In genomic region chr7:100675581-100676350, GRCh38 we compare ENCODE assay signal across 8 cellular contexts. TPM values are rescaled to one million over a fixed set of nuclear protein-coding genes. Genes with fewer than 3 reads are reported as not detected.
A peak's percentile ranks its signal among the peaks of the same experiment; 100 is the strongest.
DNase-seq lines count a peak whose midpoint lies in the region; ATAC-seq and TF ChIP-seq lines count a peak whose summit lies in the region.

No MANE protein-coding gene starts in this region.

- H3K36me3 Mint-ChIP-seq in H9 (ENCODE audit: insufficient read depth in 1 of 3, low read depth in 3 of 3) = peaks cover 10 to 35% (median 30%) of the 10 kb centered on the region in 3 experiments; a peak in 6 of 7 replicates
- peaks cover 43% of the 10 kb centered on the region for H3K36me3 Mint-ChIP-seq in activated CD4-positive, alpha-beta memory T cell treated with anti-CD3 and anti-CD28 coated beads, Interleukin-2, amount 10 ng/mL, durations not matched to agents 7 days and 5 days (ENCODE audit: low read depth)

- CTCF ChIA-PET in activated CD4-positive, alpha-beta memory T cell treated with anti-CD3 and anti-CD28 coated beads, Interleukin-2, amount 10 ng/mL, durations not matched to agents 7 days and 5 days (lab: Charles Lee) = interaction anchor here (1.3 to 3.9 kb wide), 5 partner anchors 14 to 43 kb away, joined by 4 to 23 read pairs (median 6); partner anchors contain the start of gene POP7

- peaks cover 6 to 21% of the 10 kb centered on the region in 2 experiments for H3K4me1 Mint-ChIP-seq in H9
- H3K4me1 Mint-ChIP-seq in activated CD4-positive, alpha-beta memory T cell treated with anti-CD3 and anti-CD28 coated beads, Interleukin-2, amount 10 ng/mL, durations not matched to agents 7 days and 5 days = peaks cover 37% of the 10 kb centered on the region

- no peak overlapping the region for H3T11ph ChIP-seq in H9 (ENCODE audit: low read length)

- peaks cover 18% of the 10 kb centered on the region for H3K36me3 ChIP-seq in ectodermal cell (ENCODE audit: control insufficient read depth, insufficient read depth, low read length)

- no peak overlapping the region for H3K9ac ChIP-seq in H9 (ENCODE audit: extremely low read depth, insufficient read length, low read length)

- H4K20me1 ChIP-seq in H9 (ENCODE audit: control insufficient read depth, insufficient read depth, insufficient read length) = no peaks in the 10 kb centered on the region

- H3K27me3 ChIP-seq in H9 (ENCODE audit: insufficient read depth, low read length) = no peaks in the 10 kb centered on the region
- peaks cover 23% of the 10 kb centered on the region for H3K27me3 ChIP-seq in ectodermal cell (ENCODE audit: control insufficient read depth, insufficient read depth, low read length, poor library complexity, severe bottlenecking)

- no peak overlapping the region for H3K56ac ChIP-seq in H9 (ENCODE audit: insufficient read length, low read depth, low read length)

- POLR2A ChIA-PET in activated CD4-positive, alpha-beta memory T cell treated with anti-CD3 and anti-CD28 coated beads, Interleukin-2, amount 10 ng/mL, durations not matched to agents 7 days and 5 days (lab: Charles Lee) = interaction anchor here (0.5 to 4.5 kb wide), 14 partner anchors 15 to 239 kb away, joined by 3 to 38 read pairs (median 5); partner anchors contain the start of genes FBXO24, LRCH4, MOSPD3 and POP7

- H3K9me3 Mint-ChIP-seq in H9 = no peaks in the 10 kb centered on the region
- H3K9me3 Mint-ChIP-seq in activated CD4-positive, alpha-beta memory T cell treated with anti-CD3 and anti-CD28 coated beads, Interleukin-2, amount 10 ng/mL, durations not matched to agents 7 days and 5 days = no peaks in the 10 kb centered on the region

- H3K23me2 ChIP-seq in H9 (ENCODE audit: insufficient read length, low read depth, low read length, poor library complexity, severe bottlenecking) = peaks cover 20% of the 10 kb centered on the region

- H4K8ac ChIP-seq in H9 (replicated peaks; ENCODE audit: insufficient read length, low read depth, low read length) = no peak overlapping the region

- no peaks in the 10 kb centered on the region for H3K4me1 ChIP-seq in H9 (ENCODE audit: insufficient read depth, low read length)
- peaks cover 14% of the 10 kb centered on the region for H3K4me1 ChIP-seq in ectodermal cell (ENCODE audit: control insufficient read depth, insufficient read depth, low read length)

- H2BK5ac ChIP-seq in H9 (ENCODE audit: insufficient read length, low read length) = no peak overlapping the region

- no peak for ATAC-seq in HG02973 (IDR thresholded peaks at IDR 0.05; ENCODE audit: unreplicated experiment)

- peak overlapping the region; percentile 59 for H3K4me2 ChIP-seq in H9 (ENCODE audit: insufficient read depth, insufficient read length, low read length)

- no peak overlapping the region for H3K4ac ChIP-seq in H9 (ENCODE audit: low read depth, low read length)

- no peak overlapping the region for H3K18ac ChIP-seq in H9 (ENCODE audit: insufficient read length, low read depth, low read length)

- no peak overlapping the region for H4K91ac ChIP-seq in H9 (ENCODE audit: insufficient read length, low read depth, low read length)

- H2BK15ac ChIP-seq in H9 (ENCODE audit: low read depth, low read length) = no peak overlapping the region

- H2BK12ac ChIP-seq in H9 (ENCODE audit: insufficient read length, low read depth, low read length) = no peak overlapping the region

- no peak overlapping the region for H3K27ac ChIP-seq in H9 (ENCODE audit: insufficient read length, low read depth, low read length)
- no peak overlapping the region for H3K27ac ChIP-seq in ectodermal cell (ENCODE audit: insufficient read depth, low read depth, low read length, poor library complexity, severe bottlenecking)

- H3K79me2 ChIP-seq in H9 (ENCODE audit: insufficient read depth, low read length) = no peaks in the 10 kb centered on the region

- no peak overlapping the region for H2AK5ac ChIP-seq in H9 (ENCODE audit: insufficient read length, low read length)

- TF ChIP-seq CTCF in H9 (conservative IDR thresholded peaks at IDR 0.05) = no peak

- H4K5ac ChIP-seq in H9 (ENCODE audit: insufficient read length, low read depth, low read length) = no peak overlapping the region

- H3K4me3 Mint-ChIP-seq in H9 = peak overlapping the region; percentile 61 to 80
- peak overlapping the region; percentile 87 for H3K4me3 Mint-ChIP-seq in activated CD4-positive, alpha-beta memory T cell treated with anti-CD3 and anti-CD28 coated beads, Interleukin-2, amount 10 ng/mL, durations not matched to agents 7 days and 5 days

- no peaks in the 10 kb centered on the region for H3K79me1 ChIP-seq in H9 (ENCODE audit: insufficient read depth, low read depth, low read length, poor library complexity, severe bottlenecking)

- no peaks in the 10 kb centered on the region for H3K9me3 ChIP-seq in H9 (ENCODE audit: control insufficient read depth, low read depth, low read length)
- no peaks in the 10 kb centered on the region for H3K9me3 ChIP-seq in ectodermal cell (ENCODE audit: control insufficient read depth, low read length)

- peak overlapping the region; percentile 93 for H3K4me3 ChIP-seq in ectodermal cell (ENCODE audit: insufficient read depth, low read depth, low read length)

- WGBS in H9 (ENCODE audit: extremely low coverage, insufficient read length, low lambda C conversion rate) = no CpG with 5 or more reads among the region's 59 CpGs
- 4 to 5% methylated on average over 56 to 59 of the region's 59 CpGs for WGBS in ectodermal cell, 2 experiments

- peaks cover 26% of the 10 kb centered on the region for H3K27me3 Mint-ChIP-seq in H9 (ENCODE audit: low read depth)
- peaks cover 7% of the 10 kb centered on the region for H3K27me3 Mint-ChIP-seq in activated CD4-positive, alpha-beta memory T cell treated with anti-CD3 and anti-CD28 coated beads, Interleukin-2, amount 10 ng/mL, durations not matched to agents 7 days and 5 days

- no peak overlapping the region for H2BK20ac ChIP-seq in H9 (ENCODE audit: low read depth, low read length, poor library complexity, severe bottlenecking)

- H2BK120ac ChIP-seq in H9 (ENCODE audit: low read depth, low read length, poor library complexity, severe bottlenecking) = no peak overlapping the region

- no peak overlapping the region for H3K27ac Mint-ChIP-seq in H9
- H3K27ac Mint-ChIP-seq in activated CD4-positive, alpha-beta memory T cell treated with anti-CD3 and anti-CD28 coated beads, Interleukin-2, amount 10 ng/mL, durations not matched to agents 7 days and 5 days = peak overlapping the region; percentile 93

- no peak overlapping the region; the same call in 1 of the 2 replicates for H3K14ac ChIP-seq in H9 (ENCODE audit: insufficient read depth, low read length)

- no peak overlapping the region for H2AFZ ChIP-seq in H9 (ENCODE audit: low read length)

- DNase-seq in ELR (ENCODE audit: low read depth) (peak; percentile 74), H9 (peak; percentile 77), NCI-H2227 (lab: John Stamatoyannopoulos, UW; ENCODE audit: unreplicated experiment) (peak; percentile 99), lung microvascular endothelial cell (ENCODE audit: low read depth in 2 of 2) (peak; percentile 63)
- peak; percentile 92 for DNase-seq in activated CD4-positive, alpha-beta memory T cell treated with anti-CD3 and anti-CD28 coated beads, Interleukin-2, amount 10 ng/mL, durations not matched to agents 7 days and 5 days
- peak; percentile 57 to 82 (median 64) for DNase-seq in stimulated activated CD4-positive, alpha-beta T cell treated with anti-CD3 and anti-CD28 coated beads, TNF-alpha, amount 100 ng/mL, for 24 hours (ENCODE audit: low read depth in 3 of 3)

- no peak overlapping the region for H3K23ac ChIP-seq in H9 (ENCODE audit: insufficient read length, low read depth, low read length)

RNA-seq across cellular contexts. Expression of gene GNB2, which starts 2.2 kb away (rescaled TPM):
- total RNA-seq in H9 (2021) (171 and 174 TPM in 2 replicates), lung microvascular endothelial cell (72.1 and 76.4 TPM in 2 replicates)
- 100 to 1,000 TPM; 263 to 266 TPM for total RNA-seq in activated CD4-positive, alpha-beta memory T cell treated with anti-CD3 and anti-CD28 coated beads, Interleukin-2, amount 10 ng/mL, durations not matched to agents 7 days and 5 days
- 177 TPM for polyA plus RNA-seq in ectodermal cell (2013, experiment 1 of 4)
- polyA plus RNA-seq in ectodermal cell (2013, experiment 2 of 4) = 172 TPM
- 136 TPM for polyA plus RNA-seq in ectodermal cell (2013, experiment 3 of 4)
- 154 TPM for polyA plus RNA-seq in ectodermal cell (2013, experiment 4 of 4)

RNA-seq across cellular contexts. Expression of gene GIGYF1, which starts 18.3 kb away (rescaled TPM):
- total RNA-seq in H9 (2021) (101 and 104 TPM in 2 replicates), lung microvascular endothelial cell (8.1 and 14.9 TPM in 2 replicates)
- total RNA-seq in activated CD4-positive, alpha-beta memory T cell treated with anti-CD3 and anti-CD28 coated beads, Interleukin-2, amount 10 ng/mL, durations not matched to agents 7 days and 5 days = 10 to 100 TPM; 43.4 to 47.4 TPM
- 84.1 TPM for polyA plus RNA-seq in ectodermal cell (2013, experiment 1 of 4)
- 85.3 TPM for polyA plus RNA-seq in ectodermal cell (2013, experiment 2 of 4)
- 66.8 TPM for polyA plus RNA-seq in ectodermal cell (2013, experiment 3 of 4)
- 76.7 TPM for polyA plus RNA-seq in ectodermal cell (2013, experiment 4 of 4)

RNA-seq across cellular contexts. Expression of gene ACTL6B, which starts 19.5 kb away (rescaled TPM):
- total RNA-seq in H9 (2021) = 0.33 and 0.50 TPM in 2 replicates
- total RNA-seq in activated CD4-positive, alpha-beta memory T cell treated with anti-CD3 and anti-CD28 coated beads, Interleukin-2, amount 10 ng/mL, durations not matched to agents 7 days and 5 days = not detected
- polyA plus RNA-seq in ectodermal cell (2013, experiment 1 of 4) = 0.43 TPM
- polyA plus RNA-seq in ectodermal cell (2013, experiment 2 of 4) = 0.57 TPM
- polyA plus RNA-seq in ectodermal cell (2013, experiment 3 of 4) = 0.75 TPM
- 0.77 TPM for polyA plus RNA-seq in ectodermal cell (2013, experiment 4 of 4)
- total RNA-seq in lung microvascular endothelial cell = not detected in 2 replicates

RNA-seq across cellular contexts. Expression of gene POP7, which starts 30.2 kb away (rescaled TPM):
- total RNA-seq in H9 (2021) = 96.7 and 96.9 TPM in 2 replicates
- 10 to 100 TPM; 32.5 to 35.2 TPM for total RNA-seq in activated CD4-positive, alpha-beta memory T cell treated with anti-CD3 and anti-CD28 coated beads, Interleukin-2, amount 10 ng/mL, durations not matched to agents 7 days and 5 days
- polyA plus RNA-seq in ectodermal cell (2013, experiment 1 of 4) = 60.2 TPM
- polyA plus RNA-seq in ectodermal cell (2013, experiment 2 of 4) = 60.6 TPM
- polyA plus RNA-seq in ectodermal cell (2013, experiment 3 of 4) = 57.4 TPM
- polyA plus RNA-seq in ectodermal cell (2013, experiment 4 of 4) = 55.8 TPM
- 28.1 and 33.3 TPM in 2 replicates for total RNA-seq in lung microvascular endothelial cell

RNA-seq across cellular contexts. Expression of gene TFR2, which starts 34.4 kb away (rescaled TPM):
- total RNA-seq in H9 (2021) = 1.9 and 2.3 TPM in 2 replicates
- 1 to 10 TPM; 8.8 to 9.2 TPM for total RNA-seq in activated CD4-positive, alpha-beta memory T cell treated with anti-CD3 and anti-CD28 coated beads, Interleukin-2, amount 10 ng/mL, durations not matched to agents 7 days and 5 days
- polyA plus RNA-seq in ectodermal cell (2013, experiment 1 of 4) = 0.96 TPM
- 1.6 TPM for polyA plus RNA-seq in ectodermal cell (2013, experiment 2 of 4)
- 1.0 TPM for polyA plus RNA-seq in ectodermal cell (2013, experiment 3 of 4)
- 1.1 TPM for polyA plus RNA-seq in ectodermal cell (2013, experiment 4 of 4)
- under 0.01 TPM in 2 replicates for total RNA-seq in lung microvascular endothelial cell
